ENCODE assay signal across 14 cellular contexts in genomic region chr7:70539622-70540021, GRCh38.
"Had no signal": no experiment of that assay in that cellular context is flagged by ENCODE, and none has a peak within 500 bp of the region (broad histone marks: within the 10 kb centered on the region; RNA-seq: fewer than 3 reads in every experiment).

No MANE protein-coding gene starts in this region.

- ATAC-seq: heart right ventricle, lower lobe of right lung had no signal

- H3K27me3 ChIP-seq: heart right ventricle, tibial artery, upper lobe of left lung, uterus had no signal

- DNase-seq: effector CD8-positive, alpha-beta T cell; foreskin melanocyte; heart right ventricle; islet precursor cell; lower lobe of right lung; naive B cell; right cardiac atrium; small intestine; stimulated activated CD4-positive, alpha-beta T cell treated with anti-CD3 and anti-CD28 coated beads, Interleukin-12 subunit alpha, Interleukin-12 subunit beta, amount 100 ng/mL, for 4 hours; stimulated activated naive CD4-positive, alpha-beta T cell treated with Interleukin-2 at 50 U/mL for 16 hours; tibial artery; upper lobe of left lung; uterus had no signal

- H3K36me3 ChIP-seq: heart right ventricle, lower lobe of right lung, tibial artery, upper lobe of left lung, uterus had no signal

- H3K9me3 ChIP-seq: heart right ventricle, lower lobe of right lung, tibial artery, upper lobe of left lung, uterus had no signal

- H3K4me3 ChIP-seq: coronary artery, heart right ventricle, lower lobe of right lung, tibial artery, upper lobe of left lung, uterus had no signal

- H3K4me1 ChIP-seq: lower lobe of right lung, uterus had no signal

- H3K27ac ChIP-seq: coronary artery, heart right ventricle, lower lobe of right lung, tibial artery, upper lobe of left lung, uterus had no signal
